In genomic region chr7:157667261-157667660, GRCh38 we compare ENCODE assay signal across 26 cellular contexts.
"Had no signal": no experiment of that assay in that cellular context is flagged by ENCODE, and none has a peak within 500 bp of the region (broad histone marks: within the 10 kb centered on the region; RNA-seq: fewer than 3 reads in every experiment).

No MANE protein-coding gene starts in this region.

- H3K27me3 ChIP-seq: tibial nerve had no signal

- H3K4me1 Mint-ChIP-seq: activated T-helper 17 cell treated with anti-CD3 and anti-CD28 coated beads, Interleukin-2, amount 50 U/mL, for 72 hours had no signal

- H3K27me3 Mint-ChIP-seq: activated naive CD4-positive, alpha-beta T cell treated with anti-CD3 and anti-CD28 coated beads, Interleukin-2, amount 50 U/mL, for 24 hours had no signal

- FAIRE-seq: bronchial epithelial cell, colon, endometrium had no signal

- DNase-seq: activated CD4-positive, alpha-beta memory T cell treated with anti-CD3 and anti-CD28 coated beads, Interleukin-2, amount 10 ng/mL, durations not matched to agents 7 days and 5 days; activated CD4-positive, alpha-beta T cell treated with anti-CD3 and anti-CD28 coated beads, Interleukin-2, amount 10 ng/mL, durations not matched to agents 24 days and 14 days; activated CD4-positive, CD25-positive, alpha-beta regulatory T cell treated with anti-CD3 and anti-CD28 coated beads, Interleukin-2, amount 50 U/mL, for 72 hours; activated CD8-positive, alpha-beta memory T cell treated with anti-CD3 and anti-CD28 coated beads, Interleukin-2, amount 50 U/mL, for 48 hours; activated T-cell treated with anti-CD3 and anti-CD28 coated beads, Interleukin-2, amount 50 U/mL, for 24 hours; anterior cingulate cortex; effector CD8-positive, alpha-beta T cell; esophagus squamous epithelium; foreskin melanocyte; islet precursor cell; naive thymus-derived CD4-positive, alpha-beta T cell; stimulated activated CD4-positive, alpha-beta T cell treated with anti-CD3 and anti-CD28 coated beads, Interleukin-15, amount 100 ng/mL, for 24 hours; stimulated activated naive CD4-positive, alpha-beta T cell treated with Interleukin-2 at 50 U/mL for 16 hours; T-helper 2 cell had no signal

- H3K4me2 ChIP-seq: smooth muscle cell had no signal

- H3K36me3 ChIP-seq: esophagus squamous epithelium, neutrophil, tibial nerve had no signal

- H3K4me3 ChIP-seq: esophagus squamous epithelium, smooth muscle cell, tibial nerve had no signal

- H3K9me3 ChIP-seq: esophagus squamous epithelium, neutrophil had no signal

- H3K9me3 Mint-ChIP-seq: activated CD4-positive, alpha-beta memory T cell treated with anti-CD3 and anti-CD28 coated beads, Interleukin-2, amount 10 ng/mL, durations not matched to agents 7 days and 5 days; activated CD4-positive, alpha-beta T cell treated with anti-CD3 and anti-CD28 coated beads, Interleukin-2, amount 10 ng/mL, durations not matched to agents 24 days and 14 days; activated naive CD4-positive, alpha-beta T cell treated with anti-CD3 and anti-CD28 coated beads, Interleukin-2, amount 50 U/mL, for 24 hours; activated T-cell treated with anti-CD3 and anti-CD28 coated beads, Interleukin-2, amount 50 U/mL, for 24 hours; activated T-helper 17 cell treated with anti-CD3 and anti-CD28 coated beads, Interleukin-2, amount 50 U/mL, for 72 hours; mesothelial cell of epicardium; naive thymus-derived CD4-positive, alpha-beta T cell had no signal

- H3K27ac ChIP-seq: epithelial cell of prostate, esophagus squamous epithelium, neutrophil, tibial nerve had no signal

- H3K27ac Mint-ChIP-seq: activated CD4-positive, alpha-beta memory T cell treated with anti-CD3 and anti-CD28 coated beads, Interleukin-2, amount 10 ng/mL, durations not matched to agents 7 days and 5 days; activated CD4-positive, alpha-beta T cell treated with anti-CD3 and anti-CD28 coated beads, Interleukin-2, amount 10 ng/mL, durations not matched to agents 24 days and 14 days; activated naive CD4-positive, alpha-beta T cell treated with anti-CD3 and anti-CD28 coated beads, Interleukin-2, amount 50 U/mL, for 24 hours; activated T-cell treated with anti-CD3 and anti-CD28 coated beads, Interleukin-2, amount 50 U/mL, for 24 hours; activated T-helper 17 cell treated with anti-CD3 and anti-CD28 coated beads, Interleukin-2, amount 50 U/mL, for 72 hours; mesothelial cell of epicardium; progenitor cell of endocrine pancreas had no signal

- H3K4me1 ChIP-seq: tibial nerve had no signal

- ATAC-seq: activated T-helper 17 cell treated with anti-CD3 and anti-CD28 coated beads, Interleukin-2, amount 50 U/mL, for 72 hours; left colon; naive thymus-derived CD4-positive, alpha-beta T cell had no signal

- H3K36me3 Mint-ChIP-seq: activated naive CD4-positive, alpha-beta T cell treated with anti-CD3 and anti-CD28 coated beads, Interleukin-2, amount 50 U/mL, for 24 hours; mesothelial cell of epicardium; naive thymus-derived CD4-positive, alpha-beta T cell had no signal

- H3K4me3 Mint-ChIP-seq: activated CD4-positive, alpha-beta memory T cell treated with anti-CD3 and anti-CD28 coated beads, Interleukin-2, amount 10 ng/mL, durations not matched to agents 7 days and 5 days; activated CD4-positive, alpha-beta T cell treated with anti-CD3 and anti-CD28 coated beads, Interleukin-2, amount 10 ng/mL, durations not matched to agents 24 days and 14 days; activated naive CD4-positive, alpha-beta T cell treated with anti-CD3 and anti-CD28 coated beads, Interleukin-2, amount 50 U/mL, for 24 hours; activated T-cell treated with anti-CD3 and anti-CD28 coated beads, Interleukin-2, amount 50 U/mL, for 24 hours; activated T-helper 17 cell treated with anti-CD3 and anti-CD28 coated beads, Interleukin-2, amount 50 U/mL, for 72 hours; mesothelial cell of epicardium had no signal
